23 cellular contexts compared by ENCODE assay signal in the genomic region with DNA sequence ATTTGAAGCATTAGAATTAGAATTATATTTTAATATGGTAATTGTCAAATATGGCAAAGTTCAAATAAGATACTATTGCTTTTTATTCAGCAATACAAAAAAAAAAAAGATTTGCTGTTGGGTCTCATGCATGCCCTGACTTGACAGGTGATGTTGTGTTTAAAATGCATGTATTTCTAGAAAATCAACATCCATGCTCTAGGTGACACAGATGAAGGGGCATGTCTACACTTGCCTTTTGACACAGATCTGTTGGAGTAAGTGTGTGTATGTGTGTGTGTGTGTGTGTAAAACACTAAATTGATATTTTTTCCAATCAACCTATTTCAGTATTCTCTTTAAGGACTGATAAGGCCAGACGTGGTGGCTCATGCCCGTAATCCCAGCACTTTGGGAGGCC.
"Had no signal": no experiment of that assay in that cellular context is flagged by ENCODE, and none has a peak within 500 bp of the region (broad histone marks: within the 10 kb centered on the region; RNA-seq: fewer than 3 reads in every experiment).

No MANE protein-coding gene starts in this region.

- DNase-seq: IMR-90, Kasumi-1, NCI-H1048, NCI-H1105, NCI-H1417, NCI-H1436 treated with DMSO at 0.1 percent for 48 hours, NCI-H187, NCI-H2029, NCI-H2081 treated with DMSO at 0.1 percent for 48 hours, NCI-H226, NCI-H446, NCI-H510A, NCI-H524 treated with DMSO at 0.1 percent for 48 hours, NCI-H69, NCI-H774, Right ventricle myocardium superior, RPMI8226, SIG-M5 had no signal

- FAIRE-seq: HepG2, RCC 7860 had no signal

- H3K27me3 ChIP-seq: SJSA1 had no signal

- H3K36me3 ChIP-seq: SJSA1 had no signal

- ATAC-seq: HepG2 had no signal

- H3K9me3 ChIP-seq: SJSA1 had no signal

- H3K4me3 ChIP-seq: SJSA1, SK-N-MC had no signal

- H3K27ac ChIP-seq: KMS-11, SJSA1, SK-N-MC had no signal
